In the genomic region with DNA sequence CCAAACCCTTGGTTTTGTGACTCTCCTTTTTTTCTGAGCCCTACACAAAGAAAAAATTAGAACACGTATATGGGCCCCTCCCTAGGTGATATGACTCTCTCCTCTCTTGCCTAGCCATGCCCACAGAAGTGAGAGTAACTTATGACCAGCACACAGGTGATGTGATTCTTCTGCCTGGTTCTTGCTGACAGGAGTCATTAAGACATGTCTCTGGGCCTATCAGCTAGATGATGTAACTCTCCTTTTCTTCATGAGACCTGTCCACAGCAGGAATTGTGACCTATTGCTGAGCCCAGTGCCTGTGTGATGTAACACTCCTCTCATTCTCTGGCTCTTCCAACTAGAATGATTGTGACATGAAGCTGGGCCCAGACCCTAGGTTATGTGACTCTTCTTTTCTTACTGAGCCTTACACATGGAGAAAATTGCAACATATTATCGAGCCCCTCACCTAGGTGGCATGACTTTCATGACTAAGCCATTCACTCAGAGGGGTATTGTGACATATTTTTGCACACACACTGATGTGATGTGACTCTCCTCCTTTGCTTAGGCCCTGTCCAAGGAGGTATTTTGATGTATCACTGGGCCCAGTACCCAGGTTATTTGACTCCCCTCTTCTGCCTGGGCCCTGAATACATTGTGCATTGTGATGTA, we compare ENCODE assay signal across 27 cellular contexts.
"Had no signal": no experiment of that assay in that cellular context is flagged by ENCODE, and none has a peak within 500 bp of the region (broad histone marks: within the 10 kb centered on the region; RNA-seq: fewer than 3 reads in every experiment).

No MANE protein-coding gene starts in this region.

- FAIRE-seq: islet of Langerhans, kidney had no signal

- H3K4me1 Mint-ChIP-seq: immature natural killer cell; memory B cell; naive thymus-derived CD4-positive, alpha-beta T cell; stimulated activated naive B cell treated with anti-CD40 and anti-IgM and Interleukin-4, amounts not matched to agents 10 μg/mL and 1 μg/mL and 100 μg/mL, for 72 hours had no signal

- H3K27ac ChIP-seq: left ventricle myocardium inferior, ovary, right atrium auricular region, skin epidermis, stomach, thoracic aorta, tibial artery, uterus had no signal

- H3K4me1 ChIP-seq: left ventricle myocardium inferior, right atrium auricular region, stomach, tibial artery, uterus had no signal

- H3K27me3 Mint-ChIP-seq: memory B cell; naive thymus-derived CD4-positive, alpha-beta T cell; natural killer cell treated with Interleukin-12 subunit alpha and Interleukin-12 subunit beta and Interleukin-15 and Interleukin-18, amount 100 ng/mL, for 72 hours; progenitor cell of endocrine pancreas; stimulated activated naive B cell treated with anti-CD40 and anti-IgM and Interleukin-4, amounts not matched to agents 10 μg/mL and 1 μg/mL and 100 μg/mL, for 72 hours; type B pancreatic cell had no signal

- ATAC-seq: mucosa of descending colon; naive thymus-derived CD4-positive, alpha-beta T cell; natural killer cell treated with Interleukin-12 subunit alpha and Interleukin-12 subunit beta and Interleukin-15 and Interleukin-18, amount 100 ng/mL, for 72 hours; sciatic nerve; stimulated activated naive B cell treated with anti-CD40 and anti-IgM and Interleukin-4, amounts not matched to agents 10 μg/mL and 1 μg/mL and 100 μg/mL, for 72 hours; stimulated activated naive CD8-positive, alpha-beta T cell treated with anti-CD3 and anti-CD28 coated beads, Interleukin-15, Interleukin-2, amounts not matched to agents 100 U/mL and 50 U/mL, for 24 hours had no signal

- H3K36me3 ChIP-seq: left ventricle myocardium inferior, ovary, right atrium auricular region, stomach, thoracic aorta, tibial artery, uterus had no signal

- H3K27me3 ChIP-seq: ovary, right atrium auricular region, stomach, tibial artery, uterus had no signal

- H3K4me3 ChIP-seq: left ventricle myocardium inferior, lung, mucosa of descending colon, ovary, right atrium auricular region, skin epidermis, stomach, thoracic aorta, tibial artery, uterus had no signal

- H3K27ac Mint-ChIP-seq: immature natural killer cell; memory B cell; natural killer cell treated with Interleukin-12 subunit alpha and Interleukin-12 subunit beta and Interleukin-15 and Interleukin-18, amount 100 ng/mL, for 72 hours; progenitor cell of endocrine pancreas; stimulated activated naive B cell treated with anti-CD40 and anti-IgM and Interleukin-4, amounts not matched to agents 10 μg/mL and 1 μg/mL and 100 μg/mL, for 72 hours; type B pancreatic cell had no signal

- H3K9me3 ChIP-seq: left ventricle myocardium inferior, ovary, right atrium auricular region, stomach, thoracic aorta, tibial artery, uterus had no signal

- DNase-seq: hypothalamus; immature natural killer cell; kidney; left ventricle myocardium inferior; midbrain; mucosa of descending colon; naive thymus-derived CD4-positive, alpha-beta T cell; ovary; stimulated activated CD4-positive, alpha-beta T cell treated with anti-CD3 and anti-CD28 coated beads, Interleukin-12 subunit alpha, Interleukin-12 subunit beta, amount 100 ng/mL, for 4 hours; stimulated activated CD4-positive, alpha-beta T cell treated with anti-CD3 and anti-CD28 coated beads, Interleukin-15, amount 100 ng/mL, for 24 hours; stimulated activated CD4-positive, alpha-beta T cell treated with anti-CD3 and anti-CD28 coated beads, Interleukin-2, amount 100 ng/mL, for 24 hours; stimulated activated CD4-positive, alpha-beta T cell treated with anti-CD3 and anti-CD28 coated beads, Interleukin-4, amount 100 ng/mL, for 1 hour; stimulated activated naive B cell treated with anti-CD40 and anti-IgM and Interleukin-4, amounts not matched to agents 10 μg/mL and 1 μg/mL and 100 μg/mL, for 72 hours; stimulated activated naive CD8-positive, alpha-beta T cell treated with anti-CD3 and anti-CD28 coated beads, Interleukin-15, Interleukin-2, amounts not matched to agents 100 U/mL and 50 U/mL, for 24 hours; stomach; tibial artery; uterus had no signal

- H3K4me3 Mint-ChIP-seq: immature natural killer cell; memory B cell; naive thymus-derived CD4-positive, alpha-beta T cell; natural killer cell treated with Interleukin-12 subunit alpha and Interleukin-12 subunit beta and Interleukin-15 and Interleukin-18, amount 100 ng/mL, for 72 hours; stimulated activated naive B cell treated with anti-CD40 and anti-IgM and Interleukin-4, amounts not matched to agents 10 μg/mL and 1 μg/mL and 100 μg/mL, for 72 hours; type B pancreatic cell had no signal

- H3K36me3 Mint-ChIP-seq: immature natural killer cell; memory B cell; naive thymus-derived CD4-positive, alpha-beta T cell; natural killer cell treated with Interleukin-12 subunit alpha and Interleukin-12 subunit beta and Interleukin-15 and Interleukin-18, amount 100 ng/mL, for 72 hours; stimulated activated naive B cell treated with anti-CD40 and anti-IgM and Interleukin-4, amounts not matched to agents 10 μg/mL and 1 μg/mL and 100 μg/mL, for 72 hours; type B pancreatic cell had no signal

- H3K9me3 Mint-ChIP-seq: immature natural killer cell, memory B cell had no signal
